Comparison of ENCODE assay signal across 2 cellular contexts in genomic region chr1:9668080-9668479, GRCh38.
TF ChIP-seq lines count a peak whose summit lies in the region.

No MANE protein-coding gene starts in this region.

TF ChIP-seq in A549, 52 proteins besides CTCF, POLR2A, EP300 and RAD21:
- TF ChIP-seq CHD2 (IDR thresholded peaks at IDR 0.05; ENCODE audit: low read length, partially characterized antibody) (no peak), E2F6 (IDR thresholded peaks at IDR 0.05; ENCODE audit: borderline replicate concordance, low read depth) (no peak), ZFP36 (IDR thresholded peaks at IDR 0.05; ENCODE audit: borderline replicate concordance, partially characterized antibody) (peak; percentile 35)

TF ChIP-seq in H1, 55 proteins besides CTCF, POLR2A, EP300 and RAD21:
- TF ChIP-seq TAF1 (IDR thresholded peaks at IDR 0.05; ENCODE audit: low read depth, low read length) (no peak), KDM1A (IDR thresholded peaks at IDR 0.05; ENCODE audit: borderline replicate concordance, low read length) (0 out of 2 replicates have a peak, but pooled peaks have one; percentile 63)
